1 cellular context compared by ENCODE assay signal in genomic region chr10:667096-667495, GRCh38.
TF ChIP-seq lines count a peak whose summit lies in the region.

No MANE protein-coding gene starts in this region.

TF ChIP-seq in HEK293, 187 proteins besides CTCF, POLR2A, EP300 and RAD21:
- TF ChIP-seq ZNF600 (tag by site-specific recombination; IDR thresholded peaks at IDR 0.05), result 0 out of 2 replicates have a peak, but pooled peaks have one; percentile 12
- no peak for TF ChIP-seq ZNF843 (tag by site-specific recombination; IDR thresholded peaks at IDR 0.05)
- TF ChIP-seq KLF8 (tag by site-specific recombination; IDR thresholded peaks at IDR 0.05), result no peak
- TF ChIP-seq ZNF354C (tag by site-specific recombination; IDR thresholded peaks at IDR 0.05; ENCODE audit: borderline replicate concordance, low read depth), result no peak
